22 cellular contexts compared by ENCODE assay signal in the genomic region with DNA sequence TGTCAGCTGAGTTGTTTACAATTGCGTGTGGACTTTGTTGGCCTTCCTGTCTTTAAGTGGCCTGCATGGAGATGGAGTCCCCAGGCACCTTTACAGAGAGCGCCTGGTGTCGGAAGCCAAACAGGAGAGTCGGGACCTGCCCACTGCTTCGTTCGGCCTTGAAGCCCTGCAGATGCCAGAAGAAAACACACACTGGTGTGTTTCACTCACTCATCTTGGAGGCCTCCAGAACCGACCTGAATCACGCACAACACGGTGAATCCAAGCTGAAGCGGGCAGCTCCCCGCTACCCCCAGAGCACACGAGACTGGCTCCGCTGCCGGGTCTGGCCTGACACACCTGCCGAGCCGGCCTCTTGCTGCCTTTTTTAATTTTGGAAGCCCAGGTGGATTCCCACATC.
"Had no signal": no experiment of that assay in that cellular context is flagged by ENCODE, and none has a peak within 500 bp of the region (broad histone marks: within the 10 kb centered on the region; RNA-seq: fewer than 3 reads in every experiment).

No MANE protein-coding gene starts in this region.

- H3K4me1 Mint-ChIP-seq: activated naive CD4-positive, alpha-beta T cell treated with anti-CD3 and anti-CD28 coated beads, Interleukin-2, amount 10 ng/mL, durations not matched to agents 7 days and 5 days; activated naive CD8-positive, alpha-beta T cell treated with anti-CD3 and anti-CD28 coated beads for 36 hours had no signal

- DNase-seq: activated CD4-positive, alpha-beta T cell treated with anti-CD3 and anti-CD28 coated beads for 4 hours; activated CD8-positive, alpha-beta memory T cell treated with anti-CD3 and anti-CD28 coated beads, Interleukin-2, amount 50 U/mL, for 4 hours; activated CD8-positive, alpha-beta T cell treated with anti-CD3 and anti-CD28 coated beads for 36 hours; activated gamma-delta T cell treated with Interleukin-2 at 50 U/mL for 16 hours; activated naive CD4-positive, alpha-beta T cell treated with anti-CD3 and anti-CD28 coated beads, Interleukin-2, amount 10 ng/mL, durations not matched to agents 7 days and 5 days; activated naive CD8-positive, alpha-beta T cell treated with anti-CD3 and anti-CD28 coated beads for 36 hours; activated T-cell treated with anti-CD3 and anti-CD28 coated beads, Interleukin-2, amount 50 U/mL, for 72 hours; brain microvascular endothelial cell; caudate nucleus; KG1; NCI-H1048; NCI-H146; NCI-H187 treated with DMSO at 0.1 percent for 48 hours; NCI-H2081 treated with DMSO at 0.1 percent for 48 hours; NCI-H446; NCI-H524; Peyer's patch; SHP77 had no signal

- H3K27me3 ChIP-seq: brain microvascular endothelial cell, Peyer's patch had no signal

- H3K27ac ChIP-seq: brain microvascular endothelial cell, Peyer's patch, RWPE1 had no signal

- H3K4me3 Mint-ChIP-seq: activated CD8-positive, alpha-beta T cell treated with anti-CD3 and anti-CD28 coated beads for 36 hours; activated naive CD4-positive, alpha-beta T cell treated with anti-CD3 and anti-CD28 coated beads, Interleukin-2, amount 10 ng/mL, durations not matched to agents 7 days and 5 days; activated naive CD8-positive, alpha-beta T cell treated with anti-CD3 and anti-CD28 coated beads for 36 hours; activated T-cell treated with anti-CD3 and anti-CD28 coated beads, Interleukin-2, amount 50 U/mL, for 72 hours; T-helper 1 cell treated with Interleukin-12 subunit alpha and Interleukin-12 subunit beta and Interleukin-4 antibody, amounts not matched to agents 30 μg/mL and 1 μg/mL, for 36 hours had no signal

- H3K9me3 Mint-ChIP-seq: activated CD8-positive, alpha-beta T cell treated with anti-CD3 and anti-CD28 coated beads for 36 hours; activated naive CD4-positive, alpha-beta T cell treated with anti-CD3 and anti-CD28 coated beads, Interleukin-2, amount 10 ng/mL, durations not matched to agents 7 days and 5 days; activated naive CD8-positive, alpha-beta T cell treated with anti-CD3 and anti-CD28 coated beads for 36 hours; activated T-cell treated with anti-CD3 and anti-CD28 coated beads, Interleukin-2, amount 50 U/mL, for 72 hours; activated T-helper 2 cell treated with anti-CD3 and anti-CD28 coated beads, Interferon-gamma antibody, Interleukin-2, Interleukin-4, amounts not matched to agents 10 μg/mL and 5 μg/mL and 100 μg/mL, durations not matched to agents 14 hours and 24 hours and 36 hours; T-helper 1 cell treated with Interleukin-12 subunit alpha and Interleukin-12 subunit beta and Interleukin-4 antibody, amounts not matched to agents 30 μg/mL and 1 μg/mL, for 36 hours had no signal

- H3K27ac Mint-ChIP-seq: activated CD8-positive, alpha-beta T cell treated with anti-CD3 and anti-CD28 coated beads for 36 hours; activated naive CD4-positive, alpha-beta T cell treated with anti-CD3 and anti-CD28 coated beads, Interleukin-2, amount 10 ng/mL, durations not matched to agents 7 days and 5 days; activated naive CD8-positive, alpha-beta T cell treated with anti-CD3 and anti-CD28 coated beads for 36 hours; activated T-cell treated with anti-CD3 and anti-CD28 coated beads, Interleukin-2, amount 50 U/mL, for 72 hours; activated T-helper 2 cell treated with anti-CD3 and anti-CD28 coated beads, Interferon-gamma antibody, Interleukin-2, Interleukin-4, amounts not matched to agents 10 μg/mL and 5 μg/mL and 100 μg/mL, durations not matched to agents 14 hours and 24 hours and 36 hours; T-helper 1 cell treated with Interleukin-12 subunit alpha and Interleukin-12 subunit beta and Interleukin-4 antibody, amounts not matched to agents 30 μg/mL and 1 μg/mL, for 36 hours had no signal

- ATAC-seq: activated CD4-positive, CD25-positive, alpha-beta regulatory T cell treated with anti-CD3 and anti-CD28 coated beads, Interleukin-2, amount 50 U/mL, for 24 hours; activated CD8-positive, alpha-beta T cell treated with anti-CD3 and anti-CD28 coated beads for 36 hours; activated T-cell treated with anti-CD3 and anti-CD28 coated beads, Interleukin-2, amount 50 U/mL, for 72 hours had no signal

- H3K4me3 ChIP-seq: Peyer's patch had no signal

- H3K36me3 Mint-ChIP-seq: activated naive CD4-positive, alpha-beta T cell treated with anti-CD3 and anti-CD28 coated beads, Interleukin-2, amount 10 ng/mL, durations not matched to agents 7 days and 5 days; activated naive CD8-positive, alpha-beta T cell treated with anti-CD3 and anti-CD28 coated beads for 36 hours had no signal

- H3K4me1 ChIP-seq: Peyer's patch had no signal

- H3K36me3 ChIP-seq: brain microvascular endothelial cell, Peyer's patch had no signal

- H3K9me3 ChIP-seq: Peyer's patch had no signal
